ENCODE assay signal across 8 cellular contexts in the genomic region with DNA sequence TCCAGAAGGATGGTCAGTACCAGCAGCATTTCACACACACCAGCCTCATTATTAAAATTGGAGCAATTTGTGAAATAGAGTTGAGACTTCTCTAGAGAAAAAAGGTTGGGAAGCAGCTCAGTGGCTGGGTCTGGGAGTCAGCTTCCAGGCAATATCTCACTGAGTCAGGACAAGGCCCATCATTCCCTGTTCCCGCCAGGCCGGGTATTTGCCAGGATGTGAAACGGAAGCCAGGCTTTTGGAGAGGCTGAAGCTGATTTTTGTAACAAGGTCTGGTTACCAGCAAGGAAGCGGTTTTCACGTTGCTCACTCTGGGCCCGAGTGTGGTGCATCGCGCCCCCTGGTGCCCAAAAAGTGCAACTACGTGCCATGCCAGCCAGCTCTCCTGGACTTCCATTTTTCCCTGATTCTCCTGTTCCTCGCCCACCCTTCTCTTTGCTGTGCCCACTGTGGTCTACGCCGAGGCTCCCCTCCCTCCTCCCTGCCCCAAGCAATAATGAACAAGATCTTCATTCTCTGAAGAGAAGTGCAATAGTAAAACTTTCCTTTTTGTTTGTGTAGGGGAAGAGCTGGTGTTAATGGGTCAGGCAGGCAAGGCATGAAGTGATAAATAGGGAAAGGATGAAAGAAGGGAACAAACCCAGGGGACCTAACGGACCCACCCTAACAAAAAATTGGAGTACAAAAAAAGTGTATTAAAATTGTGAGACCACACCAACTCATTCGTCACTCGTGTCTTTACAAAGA.
DNase-seq lines count a peak whose midpoint lies in the region; ATAC-seq and TF ChIP-seq lines count a peak whose summit lies in the region.

No MANE protein-coding gene starts in this region.

- H3K36me3 Mint-ChIP-seq in MCF 10A (ENCODE audit: insufficient read depth, unreplicated experiment) = no peaks in the 10 kb centered on the region

- ATAC-seq in HG02938 (IDR thresholded peaks at IDR 0.05; ENCODE audit: unreplicated experiment) = peak; percentile 70
- no peak for ATAC-seq in HG02840 (IDR thresholded peaks at IDR 0.05; ENCODE audit: low FRiP score, unreplicated experiment)

- H3K4me1 Mint-ChIP-seq in MCF 10A (ENCODE audit: insufficient read depth, unreplicated experiment) = peaks cover 20% of the 10 kb centered on the region

- no peak overlapping the region for H3K27ac Mint-ChIP-seq in MCF 10A (ENCODE audit: low read depth, unreplicated experiment)

- no peaks in the 10 kb centered on the region for H3K27me3 Mint-ChIP-seq in MCF 10A (ENCODE audit: insufficient read depth, unreplicated experiment)

- intact Hi-C loops in MCF 10A (cut with micrococcal nuclease) = loop anchor here (1.0 kb wide), 3 partner anchors 256 to 432 kb away; no protein-coding TSS in a partner anchor

- TF ChIP-seq CTCF in VCaP (conservative IDR thresholded peaks at IDR 0.05) = peak; percentile 95
- TF ChIP-seq CTCF in MCF 10A (IDR thresholded peaks at IDR 0.05; ENCODE audit: unreplicated experiment) = peak; percentile 95

- BruUV-seq in MCF 10A (replicated peaks; lab: Mats Ljungman, UMichigan) = no TSS peak

- peak; percentile 88 for DNase-seq in GM03348 (ENCODE audit: low spot score)
- peak; percentile 83 for DNase-seq in NCI-H2171 treated with DMSO at 0.1 percent for 48 hours (lab: John Stamatoyannopoulos, UW)
- DNase-seq in MCF 10A (ENCODE audit: unreplicated experiment) = peak; percentile 78
- peak; percentile 77 for DNase-seq in iris pigment epithelial cell (ENCODE audit: low read depth)
- DNase-seq in stimulated activated CD4-positive, alpha-beta T cell treated with anti-CD3 and anti-CD28 coated beads, Interleukin-12 subunit alpha, Interleukin-12 subunit beta, amount 100 ng/mL, for 4 hours = peak; percentile 69

- H3K4me3 Mint-ChIP-seq in MCF 10A (ENCODE audit: unreplicated experiment) = no peak overlapping the region

- CTCF ChIA-PET in MCF 10A (lab: Yijun Ruan, JAX) = interaction anchor here (0.5 to 8.0 kb wide), 75 partner anchors 10 to 1365 kb away, joined by 3 to 293 read pairs (median 4); no protein-coding TSS in a partner anchor

- POLR2A ChIA-PET in MCF 10A (lab: Yijun Ruan, JAX) = interaction anchor here (0.9 to 2.6 kb wide), 14 partner anchors 10 to 434 kb away, joined by 3 to 27 read pairs (median 6); no protein-coding TSS in a partner anchor

- H3K27ac ChIP-seq in VCaP = peak overlapping the region; percentile 42

- H3K9me3 Mint-ChIP-seq in MCF 10A (ENCODE audit: unreplicated experiment) = no peaks in the 10 kb centered on the region
